27 cellular contexts compared by ENCODE assay signal in the genomic region with DNA sequence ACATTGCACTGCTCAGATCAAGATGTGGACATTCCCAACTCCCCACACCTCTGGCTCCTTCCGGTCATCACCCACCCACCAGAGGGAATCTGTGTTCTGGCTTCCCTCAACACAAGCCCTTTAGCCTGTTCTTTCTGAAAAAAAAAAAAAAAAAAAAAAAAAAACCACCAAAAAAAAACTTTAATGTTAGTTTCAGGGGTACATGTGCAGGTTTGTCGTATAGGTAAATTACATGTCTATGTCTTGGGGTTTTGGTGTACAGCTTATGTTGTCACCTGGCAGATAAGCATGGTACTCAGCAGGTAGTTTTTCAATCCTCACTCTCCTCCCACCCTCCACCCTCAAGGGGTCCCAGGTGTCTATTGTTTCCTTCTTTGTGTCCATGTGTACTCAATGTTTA.
"Had no signal": no experiment of that assay in that cellular context is flagged by ENCODE, and none has a peak within 500 bp of the region (broad histone marks: within the 10 kb centered on the region; RNA-seq: fewer than 3 reads in every experiment).

No MANE protein-coding gene starts in this region.

- H3K27ac ChIP-seq: epithelial cell of prostate, foreskin keratinocyte, gastroesophageal sphincter, hepatocyte, neutrophil, pancreas, suprapubic skin, vagina had no signal

- FAIRE-seq: kidney, pancreas had no signal

- H3K4me3 ChIP-seq: gastroesophageal sphincter, heart left ventricle, hepatocyte, mucosa of descending colon, pancreas, smooth muscle cell, suprapubic skin, vagina had no signal

- H3K36me3 ChIP-seq: gastroesophageal sphincter, heart left ventricle, neutrophil, pancreas, suprapubic skin, vagina had no signal

- H2AFZ ChIP-seq: hepatocyte had no signal

- H3K4me2 ChIP-seq: hepatocyte, smooth muscle cell had no signal

- H3K4me1 ChIP-seq: gastroesophageal sphincter, pancreas, suprapubic skin, vagina had no signal

- H3K27me3 ChIP-seq: foreskin keratinocyte, heart left ventricle, hepatocyte, neutrophil, suprapubic skin, vagina had no signal

- ATAC-seq: esophagus mucosa; foreskin keratinocyte; gastroesophageal sphincter; heart left ventricle; left lobe of liver; mucosa of descending colon; natural killer cell treated with Interleukin-12 subunit alpha and Interleukin-12 subunit beta and Interleukin-15 and Interleukin-18, amount 100 ng/mL, for 72 hours; pancreas; sciatic nerve; stimulated activated naive CD8-positive, alpha-beta T cell treated with anti-CD3 and anti-CD28 coated beads, Interleukin-15, amount 100 ng/mL, for 72 hours had no signal

- H3K9me3 ChIP-seq: gastroesophageal sphincter, heart left ventricle, mucosa of descending colon, neutrophil, pancreas, suprapubic skin, vagina had no signal

- H3K79me2 ChIP-seq: hepatocyte had no signal

- DNase-seq: effector CD8-positive, alpha-beta T cell; endodermal cell; foreskin keratinocyte; heart left ventricle; kidney; mesenchymal stem cell; mucosa of descending colon; naive B cell; pancreas; stimulated activated CD4-positive, alpha-beta T cell treated with anti-CD3 and anti-CD28 coated beads, Interleukin-12 subunit alpha, Interleukin-12 subunit beta, amount 100 ng/mL, for 4 hours; stimulated activated CD4-positive, alpha-beta T cell treated with anti-CD3 and anti-CD28 coated beads, Interleukin-1b, Interleukin-23, amount 100 ng/mL, for 48 hours; stimulated activated CD4-positive, alpha-beta T cell treated with anti-CD3 and anti-CD28 coated beads, Interleukin-4, amount 100 ng/mL, for 1 hour; stimulated activated CD8-positive, alpha-beta memory T cell treated with anti-CD3 and anti-CD28 coated beads, Interleukin-4, amount 100 ng/mL, for 48 hours; stimulated activated naive CD4-positive, alpha-beta T cell; stimulated activated naive CD8-positive, alpha-beta T cell treated with anti-CD3 and anti-CD28 coated beads, Interleukin-15, amount 100 ng/mL, for 72 hours; trophoblast cell had no signal
